ENCODE assay signal across 14 cellular contexts in genomic region chr20:35013421-35014411, GRCh38. TPM values are rescaled to one million over a fixed set of nuclear protein-coding genes. Genes with fewer than 3 reads are reported as not detected.
DNase-seq lines count a peak whose midpoint lies in the region; TF ChIP-seq lines count a peak whose summit lies in the region.
"Had no signal": no experiment of that assay in that cellular context is flagged by ENCODE, and none has a peak within 500 bp of the region (broad histone marks: within the 10 kb centered on the region; RNA-seq: fewer than 3 reads in every experiment).

No MANE protein-coding gene starts in this region.

- H3K36me3 Mint-ChIP-seq in brain (peaks cover 83% of the 10 kb centered on the region), progenitor cell of endocrine pancreas (ENCODE audit: insufficient read depth) (peaks cover 33% of the 10 kb centered on the region)
- H3K36me3 Mint-ChIP-seq: IgD-negative memory B cell had no signal

- H3K27ac Mint-ChIP-seq in brain (peak overlapping the region in 4 of 5 experiments; percentile 49 to 76 (median 61)), progenitor cell of endocrine pancreas (peak overlapping the region; percentile 2)

- peak; percentile 15 for DNase-seq in NCI-H146 (lab: John Stamatoyannopoulos, UW)
- no peak for DNase-seq in NCI-H146 treated with DMSO at 0.1 percent for 48 hours (lab: John Stamatoyannopoulos, UW; ENCODE audit: unreplicated experiment)
- DNase-seq in MV-4-11 (lab: John Stamatoyannopoulos, UW), result peak; percentile 60
- no peak for DNase-seq in progenitor cell of endocrine pancreas (ENCODE audit: low spot score, unreplicated experiment)
- no peak for DNase-seq in NCI-H524 treated with DMSO at 0.1 percent for 48 hours (lab: John Stamatoyannopoulos, UW)
- DNase-seq in SIG-M5 (lab: John Stamatoyannopoulos, UW), result no peak
- no peak for DNase-seq in activated CD4-positive, alpha-beta T cell treated with anti-CD3 and anti-CD28 coated beads for 4 hours
- DNase-seq: brain microvascular endothelial cell; erythroblast; NCI-H2107; stimulated activated CD4-positive, alpha-beta T cell treated with anti-CD3 and anti-CD28 coated beads, Interleukin-2, amount 100 ng/mL, for 48 hours; T-helper 2 cell had no signal

- no peaks in the 10 kb centered on the region for H3K27me3 Mint-ChIP-seq in brain
- H3K27me3 Mint-ChIP-seq in progenitor cell of endocrine pancreas, result no peaks in the 10 kb centered on the region
- H3K27me3 Mint-ChIP-seq: IgD-negative memory B cell had no signal

- H3K4me3 Mint-ChIP-seq in brain, result no peak overlapping the region
- H3K4me3 Mint-ChIP-seq in progenitor cell of endocrine pancreas (ENCODE audit: low read depth), result no peak overlapping the region

- TF ChIP-seq CTCF in brain (conservative IDR thresholded peaks at IDR 0.05), result no peak
- TF ChIP-seq CTCF in progenitor cell of endocrine pancreas (IDR thresholded peaks at IDR 0.05; ENCODE audit: unreplicated experiment), result no peak

- H3K9me3 Mint-ChIP-seq in brain (no peaks in the 10 kb centered on the region), progenitor cell of endocrine pancreas (ENCODE audit: low read depth) (no peaks in the 10 kb centered on the region)
- H3K9me3 Mint-ChIP-seq: IgD-negative memory B cell had no signal

- H3K4me1 Mint-ChIP-seq in brain, result peaks cover 7% of the 10 kb centered on the region
- H3K4me1 Mint-ChIP-seq in progenitor cell of endocrine pancreas (ENCODE audit: low read depth), result no peaks in the 10 kb centered on the region

RNA-seq across cellular contexts. Expression of gene MYH7B, which starts 58.0 kb away (rescaled TPM):
- polyA plus RNA-seq in brain (ENCODE audit: insufficient read depth, low read depth, low replicate concordance), result 6.3 TPM
- total RNA-seq in progenitor cell of endocrine pancreas, result 0.98 and 1.2 TPM in 2 replicates

RNA-seq across cellular contexts. Expression of gene GSS, which starts 58.1 kb away (rescaled TPM):
- 107 TPM for polyA plus RNA-seq in brain (ENCODE audit: insufficient read depth, low read depth, low replicate concordance)
- 71.5 and 72.5 TPM in 2 replicates for total RNA-seq in progenitor cell of endocrine pancreas

Comparison
In these comparisons a context has a peak if more than half of its experiments do, and no peak if none do; other contexts are left out.
1. DNase-seq: peak in NCI-H146 (single experiment) and MV-4-11 (single experiment); none in NCI-H146 treated with DMSO at 0.1 percent for 48 hours (single experiment), progenitor cell of endocrine pancreas (single experiment), NCI-H524 treated with DMSO at 0.1 percent for 48 hours (single experiment), SIG-M5 (single experiment) and activated CD4-positive, alpha-beta T cell treated with anti-CD3 and anti-CD28 coated beads for 4 hours (0 of 2).